Comparison of ENCODE assay signal across 8 cellular contexts in the genomic region with DNA sequence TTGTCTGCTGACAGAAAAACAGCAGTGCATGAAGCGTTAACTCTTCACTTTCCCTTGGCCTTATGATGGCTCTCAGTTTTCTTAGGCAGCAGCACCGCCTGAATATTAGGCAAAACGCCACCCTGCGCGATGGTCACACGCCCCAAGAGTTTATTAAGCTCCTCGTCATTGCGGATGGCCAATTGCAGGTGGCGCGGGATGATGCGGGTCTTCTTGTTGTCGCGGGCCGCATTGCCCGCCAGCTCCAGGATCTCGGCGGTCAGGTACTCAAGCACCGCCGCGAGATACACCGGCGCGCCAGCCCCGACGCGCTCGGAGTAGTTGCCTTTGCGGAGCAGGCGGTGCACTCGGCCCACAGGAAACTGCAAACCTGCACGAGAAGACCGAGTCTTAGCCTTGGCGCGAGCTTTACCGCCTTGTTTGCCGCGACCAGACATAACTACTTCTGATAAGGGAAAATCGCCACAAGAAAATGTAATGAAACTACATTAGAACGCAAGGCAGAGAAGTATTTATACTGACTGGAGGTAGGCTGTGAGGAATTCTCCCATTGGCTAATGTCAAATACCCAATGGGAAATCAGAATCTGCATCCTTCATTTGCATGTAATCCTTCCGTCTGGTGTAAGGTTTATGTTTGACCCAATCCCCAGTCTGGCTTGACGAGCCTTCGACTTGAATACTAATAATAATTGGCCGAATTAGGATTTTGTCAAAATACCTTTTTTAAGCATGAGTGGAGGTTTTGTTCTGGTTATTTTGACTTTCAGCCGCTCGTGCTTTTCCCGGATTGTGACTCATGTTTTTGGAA. TPM values are rescaled to one million over a fixed set of nuclear protein-coding genes. Genes with fewer than 3 reads are reported as not detected.
DNase-seq lines count a peak whose midpoint lies in the region; ATAC-seq, FAIRE-seq and TF ChIP-seq lines count a peak whose summit lies in the region.

No MANE protein-coding gene starts in this region.

- POLR2A ChIA-PET in GM10248 (lab: Yijun Ruan, JAX), result interaction anchor here (0.6 to 5.8 kb wide), 17 partner anchors 8 to 1112 kb away, joined by 3 to 140 read pairs (median 7); a partner anchor contains a TSS

- DNase-seq in GM10248 (ENCODE audit: extremely low spot score) (peak; percentile 88), HCEC 1CT (peak; percentile 99), LNCaP clone FGC (ENCODE audit: low read depth) (peak; percentile 82), RWPE2 (ENCODE audit: low spot score) (no peak), frontal cortex (ENCODE audit: low spot score in 2 of 2) (peak; percentile 58 to 76), neuronal stem cell (ENCODE audit: low spot score) (peak; percentile 83), 8988T (no peak)

- no peak overlapping the region for H4K8ac ChIP-seq in neuronal stem cell (ENCODE audit: low read depth, low read length)

- no peaks in the 10 kb centered on the region for H3K79me1 ChIP-seq in neuronal stem cell (ENCODE audit: low read depth, low read length)

- H2BK120ac ChIP-seq in neuronal stem cell (ENCODE audit: low read depth, low read length), result no peak overlapping the region

- peak; percentile 70 for FAIRE-seq in frontal cortex (lab: Jason Lieb, UNC)

- peak overlapping the region; percentile 73 for H2AFZ ChIP-seq in neuronal stem cell (ENCODE audit: low read length)

- no peak overlapping the region for H4K91ac ChIP-seq in neuronal stem cell (ENCODE audit: low read depth, low read length, poor library complexity)

- H3K27me3 ChIP-seq in RWPE2 (ENCODE audit: insufficient read depth, poor library complexity, severe bottlenecking) (no peaks in the 10 kb centered on the region), neuronal stem cell (ENCODE audit: control insufficient read depth in 3 of 3, insufficient read depth in 3 of 3, low read depth in 1 of 3, low read length in 3 of 3) (no peaks in the 10 kb centered on the region)

- peak overlapping the region; percentile 68 for H3K4me3 ChIP-seq in LNCaP clone FGC (ENCODE audit: low read depth, low read length)
- H3K4me3 ChIP-seq in RWPE2 (ENCODE audit: severe bottlenecking), result peak overlapping the region; percentile 47
- H3K4me3 ChIP-seq in neuronal stem cell (ENCODE audit: low read length in 2 of 2), result peak overlapping the region; percentile 74 to 94

- H3K9me3 Mint-ChIP-seq in activated naive CD4-positive, alpha-beta T cell treated with anti-CD3 and anti-CD28 coated beads, Interleukin-2, amount 50 U/mL, for 24 hours, result no peaks in the 10 kb centered on the region

- H3K9ac ChIP-seq in neuronal stem cell (ENCODE audit: low read depth, low read length, poor library complexity), result peak overlapping the region; percentile 89

- H2BK12ac ChIP-seq in neuronal stem cell (ENCODE audit: low read length), result no peak overlapping the region

- H3K14ac ChIP-seq in neuronal stem cell (ENCODE audit: low read length), result peak overlapping the region; percentile 2

- H3K4me1 Mint-ChIP-seq in activated naive CD4-positive, alpha-beta T cell treated with anti-CD3 and anti-CD28 coated beads, Interleukin-2, amount 50 U/mL, for 24 hours, result peaks cover 48% of the 10 kb centered on the region

- H3K23ac ChIP-seq in neuronal stem cell (ENCODE audit: low read depth, low read length, poor library complexity), result peak overlapping the region; percentile 12

- peak; percentile 69 for ATAC-seq in RWPE2 (ENCODE audit: low read depth)

- H3K27ac Mint-ChIP-seq in activated naive CD4-positive, alpha-beta T cell treated with anti-CD3 and anti-CD28 coated beads, Interleukin-2, amount 50 U/mL, for 24 hours, result peak overlapping the region; percentile 88

- no CpG with 5 or more reads among the region's 46 CpGs for WGBS in neuronal stem cell (ENCODE audit: extremely low coverage in 2 of 2, insufficient read length in 2 of 2, insufficient replicate concordance in 1 of 2), 2 donors

- H3K36me3 Mint-ChIP-seq in activated naive CD4-positive, alpha-beta T cell treated with anti-CD3 and anti-CD28 coated beads, Interleukin-2, amount 50 U/mL, for 24 hours, result no peaks in the 10 kb centered on the region

- H3K4me1 ChIP-seq in RWPE2 (ENCODE audit: insufficient read depth, poor library complexity, severe bottlenecking), result peaks cover 5% of the 10 kb centered on the region
- peaks cover 4 to 19% of the 10 kb centered on the region in 2 donors for H3K4me1 ChIP-seq in neuronal stem cell (ENCODE audit: control insufficient read depth in 2 of 2, insufficient read depth in 1 of 2, low read depth in 1 of 2, low read length in 2 of 2)

- peak overlapping the region; percentile 92 for H3K18ac ChIP-seq in neuronal stem cell (ENCODE audit: low read length)

- H3K4me3 Mint-ChIP-seq in activated naive CD4-positive, alpha-beta T cell treated with anti-CD3 and anti-CD28 coated beads, Interleukin-2, amount 50 U/mL, for 24 hours, result peak overlapping the region; percentile 90

- H3K27ac ChIP-seq in RWPE2 (ENCODE audit: poor library complexity, severe bottlenecking) (peak overlapping the region; percentile 94), neuronal stem cell (replicated peaks; ENCODE audit: low read length) (peak overlapping the region; percentile 94)

- CTCF ChIA-PET in GM10248 (lab: Yijun Ruan, JAX), result interaction anchor here (1.0 to 11.4 kb wide), 10 partner anchors 9 to 166 kb away, joined by 3 to 136 read pairs (median 4); a partner anchor contains a TSS

- H3K4ac ChIP-seq in neuronal stem cell (ENCODE audit: low read length), result no peak overlapping the region

- H3K4me2 ChIP-seq in neuronal stem cell (ENCODE audit: insufficient read depth, low read length, poor library complexity, severe bottlenecking), result peak overlapping the region; percentile 66

- no peak overlapping the region for H2BK15ac ChIP-seq in neuronal stem cell (ENCODE audit: low read length)

- peak overlapping the region; percentile 66 for H2BK5ac ChIP-seq in neuronal stem cell (ENCODE audit: low read length)

- H3K36me3 ChIP-seq in RWPE2 (ENCODE audit: low read depth) (no peaks in the 10 kb centered on the region), neuronal stem cell (replicated peaks in 1 of 2; ENCODE audit: control insufficient read depth in 2 of 2, insufficient read depth in 2 of 2, low read length in 2 of 2) (no peaks in the 10 kb centered on the region)

- H2AK5ac ChIP-seq in neuronal stem cell (ENCODE audit: low read depth, low read length), result no peak overlapping the region

- no peaks in the 10 kb centered on the region for H3K27me3 Mint-ChIP-seq in activated naive CD4-positive, alpha-beta T cell treated with anti-CD3 and anti-CD28 coated beads, Interleukin-2, amount 50 U/mL, for 24 hours

- TF ChIP-seq CTCF in GM10248 (IDR thresholded peaks at IDR 0.05; ENCODE audit: control extremely low read depth, extremely low read depth, low read depth, missing control alignments) (no peak), LNCaP clone FGC (IDR thresholded peaks at IDR 0.05; ENCODE audit: control insufficient read depth, extremely low read depth, insufficient read depth) (no peak), RWPE2 (IDR thresholded peaks at IDR 0.05; ENCODE audit: poor library complexity, severe bottlenecking) (no peak)

- no peaks in the 10 kb centered on the region for H3K9me3 ChIP-seq in RWPE2 (ENCODE audit: severe bottlenecking)
- H3K9me3 ChIP-seq in neuronal stem cell (replicated peaks in 1 of 2; ENCODE audit: control insufficient read depth in 2 of 2, insufficient read depth in 1 of 2, low read depth in 1 of 2, low read length in 2 of 2), result no peaks in the 10 kb centered on the region

RNA-seq across cellular contexts. Expression of a gene that starts 53.9 kb away (rescaled TPM):
- 0.41 TPM for total RNA-seq in frontal cortex
- 0.54 TPM for polyA plus RNA-seq in neuronal stem cell (2013, experiment 1 of 2)
- polyA plus RNA-seq in neuronal stem cell (2013, experiment 2 of 2), result 0.35 TPM

Comparison
In these comparisons a context has a peak if more than half of its experiments do, and no peak if none do; other contexts are left out.
1. DNase-seq: peak in GM10248 (single experiment), HCEC 1CT (single experiment), LNCaP clone FGC (single experiment), frontal cortex (2 of 2) and neuronal stem cell (single experiment); none in RWPE2 (single experiment) and 8988T (single experiment).
2. Peak in every context shown above with its lines, with median percentiles within 50 percentile points of each other: H3K4me3 ChIP-seq.